8 cellular contexts compared by ENCODE assay signal in genomic region chr11:63915961-63916836, GRCh38. TPM values are rescaled to one million over a fixed set of nuclear protein-coding genes. Genes with fewer than 3 reads are reported as not detected.
DNase-seq lines count a peak whose midpoint lies in the region; ATAC-seq, FAIRE-seq and TF ChIP-seq lines count a peak whose summit lies in the region.

No MANE protein-coding gene starts in this region.

- no peak for ATAC-seq in left cardiac atrium

- peak; percentile 98 for DNase-seq in 8988T
- peak; percentile 36 for DNase-seq in NCI-H2196 (lab: John Stamatoyannopoulos, UW; ENCODE audit: unreplicated experiment)
- DNase-seq in activated naive CD4-positive, alpha-beta T cell treated with anti-CD3 and anti-CD28 coated beads, Interleukin-2, amount 50 U/mL, for 16 hours: peak; percentile 43
- DNase-seq in left cardiac atrium: peak; percentile 55
- DNase-seq in skeletal muscle cell (ENCODE audit: low read depth): no peak
- no peak for DNase-seq in SW480 (ENCODE audit: low spot score)
- DNase-seq in RCC 7860 (ENCODE audit: low spot score): no peak

- H3K4me3 ChIP-seq in skeletal muscle cell (ENCODE audit: low read depth, low read length): peak overlapping the region; percentile 71

- intact Hi-C loops in left cardiac atrium (cut with DNase I): no loop called here

- no peak for FAIRE-seq in RCC 7860 (lab: Jason Lieb, UNC)

- peak; percentile 51 for TF ChIP-seq CTCF in GM12872 (IDR thresholded peaks at IDR 0.05; ENCODE audit: insufficient read depth, low read depth, low read length)

RNA-seq across cellular contexts. Expression of gene RCOR2, which starts 0.8 kb away (rescaled TPM):
- 1 to 10 TPM; 2.3 to 8.3 TPM for total RNA-seq in left cardiac atrium

RNA-seq across cellular contexts. Expression of gene NAA40, which starts 22.6 kb away (rescaled TPM):
- total RNA-seq in left cardiac atrium: 10 to 100 TPM; 26.0 to 29.1 TPM

RNA-seq across cellular contexts. Expression of gene COX8A, which starts 58.2 kb away (rescaled TPM):
- 100 to 1,000 TPM; 786 to 820 TPM for total RNA-seq in left cardiac atrium

Comparison
In these comparisons a context has a peak if more than half of its experiments do, and no peak if none do; other contexts are left out.
1. DNase-seq: peak in 8988T (single experiment), NCI-H2196 (single experiment), activated naive CD4-positive, alpha-beta T cell treated with anti-CD3 and anti-CD28 coated beads, Interleukin-2, amount 50 U/mL, for 16 hours (single experiment) and left cardiac atrium (single experiment); none in skeletal muscle cell (single experiment), SW480 (single experiment) and RCC 7860 (single experiment).